In the genomic region with DNA sequence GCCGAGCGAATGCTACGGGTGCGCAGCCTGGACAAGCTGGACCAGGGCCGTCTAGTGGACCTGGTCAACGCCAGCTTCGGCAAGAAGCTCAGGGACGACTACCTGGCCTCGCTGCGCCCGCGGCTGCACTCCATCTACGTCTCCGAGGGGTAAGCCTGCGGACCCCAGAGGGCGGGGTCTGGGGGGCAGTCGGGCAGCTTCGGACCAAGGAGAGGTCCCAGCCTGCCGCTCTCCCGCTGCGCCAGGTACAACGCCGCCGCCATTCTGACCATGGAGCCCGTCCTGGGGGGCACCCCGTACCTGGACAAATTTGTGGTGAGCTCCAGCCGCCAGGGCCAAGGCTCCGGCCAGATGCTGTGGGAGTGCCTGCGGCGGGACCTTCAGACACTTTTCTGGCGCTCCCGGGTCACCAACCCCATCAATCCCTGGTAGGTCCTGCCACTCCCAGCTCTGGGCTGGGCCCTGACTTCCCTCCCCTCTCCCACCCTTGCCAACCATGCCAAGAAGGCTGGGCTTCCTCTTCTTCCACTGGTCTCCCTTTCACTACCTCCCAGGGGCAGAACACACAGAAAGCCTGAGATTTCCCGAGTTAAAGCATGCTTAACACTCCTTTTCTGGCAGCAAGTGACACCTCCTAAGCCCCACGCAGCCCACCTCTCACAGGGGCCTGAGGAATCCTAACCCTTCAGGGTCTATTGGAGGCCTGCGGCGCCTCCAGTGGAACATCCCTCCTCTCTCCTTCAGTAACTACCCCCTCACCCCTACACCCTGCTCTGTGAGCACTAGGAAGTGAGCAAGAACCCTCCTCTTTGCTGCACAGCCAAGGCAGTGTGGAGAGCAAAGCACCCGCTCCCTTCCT, we compare ENCODE assay signal across 9 cellular contexts. TPM values are rescaled to one million over a fixed set of nuclear protein-coding genes. Genes with fewer than 3 reads are reported as not detected.
DNase-seq lines count a peak whose midpoint lies in the region; ATAC-seq lines count a peak whose summit lies in the region.
"Had no signal": no experiment of that assay in that cellular context is flagged by ENCODE, and none has a peak within 500 bp of the region (broad histone marks: within the 10 kb centered on the region; RNA-seq: fewer than 3 reads in every experiment).

No MANE protein-coding gene starts in this region.

- H3K9me2 ChIP-seq in Karpas-422 (replicated peaks; ENCODE audit: insufficient read depth, low read length): no peaks in the 10 kb centered on the region

- H3K36me3 ChIP-seq in Karpas-422 (ENCODE audit: insufficient read depth, low read length) (no peaks in the 10 kb centered on the region), mucosa of rectum (ENCODE audit: control insufficient read depth in 2 of 2, insufficient read depth in 2 of 2, low read length in 2 of 2) (peaks cover 4 to 17% of the 10 kb centered on the region in 2 donors)

- H3K4me1 Mint-ChIP-seq in dendritic cell treated with granulocyte-macrophage colony-stimulating factor and Interleukin-4, amounts not matched to agents 40 ng/mL and 50 ng/mL, for 4 days (ENCODE audit: low read depth): peaks cover 70% of the 10 kb centered on the region

- H3K9me3 Mint-ChIP-seq in dendritic cell treated with granulocyte-macrophage colony-stimulating factor and Interleukin-4, amounts not matched to agents 40 ng/mL and 50 ng/mL, for 4 days: no peaks in the 10 kb centered on the region

- H3K9ac ChIP-seq in Karpas-422 (ENCODE audit: low read length) (peak overlapping the region; percentile 75), mucosa of rectum (ENCODE audit: low read depth in 1 of 2, low read length in 2 of 2) (peak overlapping the region; percentile 47 to 78)

- peak overlapping the region; percentile 84 for H3K27ac Mint-ChIP-seq in dendritic cell treated with granulocyte-macrophage colony-stimulating factor and Interleukin-4, amounts not matched to agents 40 ng/mL and 50 ng/mL, for 4 days

- no peak for ATAC-seq in HG03196 (IDR thresholded peaks at IDR 0.05; ENCODE audit: unreplicated experiment)

- DNase-seq in EL: peak; percentile 58
- DNase-seq in Karpas-422: peak; percentile 56
- no peak for DNase-seq in RKO (ENCODE audit: low spot score)
- DNase-seq in Kasumi-1 (lab: John Stamatoyannopoulos, UW): no peak
- DNase-seq in GM19238 (ENCODE audit: insufficient read length, low spot score): no peak

- peaks cover 47% of the 10 kb centered on the region for H3K36me3 Mint-ChIP-seq in dendritic cell treated with granulocyte-macrophage colony-stimulating factor and Interleukin-4, amounts not matched to agents 40 ng/mL and 50 ng/mL, for 4 days (ENCODE audit: low read depth)

- no peaks in the 10 kb centered on the region for H4K20me1 ChIP-seq in Karpas-422 (ENCODE audit: insufficient read depth, low read depth, low read length)

- H3K4me2 ChIP-seq in Karpas-422 (ENCODE audit: low read depth, low read length, poor library complexity, severe bottlenecking): peak overlapping the region; percentile 88

- H3K4me3 ChIP-seq in Karpas-422 (ENCODE audit: low read length) (peak overlapping the region; percentile 76), mucosa of rectum (ENCODE audit: low read length in 2 of 2) (peak overlapping the region; percentile 63 to 82)

- H3K27ac ChIP-seq in Karpas-422 (ENCODE audit: low read length): peak overlapping the region; percentile 50
- peak overlapping the region; percentile 52 for H3K27ac ChIP-seq in mucosa of rectum (ENCODE audit: low read depth in 2 of 2, low read length in 2 of 2)

- peaks cover 34% of the 10 kb centered on the region for H3K27me3 Mint-ChIP-seq in dendritic cell treated with granulocyte-macrophage colony-stimulating factor and Interleukin-4, amounts not matched to agents 40 ng/mL and 50 ng/mL, for 4 days

- H2AFZ ChIP-seq in Karpas-422 (ENCODE audit: low read length): peak overlapping the region; percentile 51; the same call in 1 of the 2 replicates

- no peaks in the 10 kb centered on the region for H3K27me3 ChIP-seq in Karpas-422 (ENCODE audit: low read length)
- H3K27me3 ChIP-seq in mucosa of rectum (ENCODE audit: control insufficient read depth in 2 of 2, insufficient read depth in 2 of 2, low read length in 2 of 2): peaks cover 8 to 15% of the 10 kb centered on the region in 2 donors

- H3K4me3 Mint-ChIP-seq in dendritic cell treated with granulocyte-macrophage colony-stimulating factor and Interleukin-4, amounts not matched to agents 40 ng/mL and 50 ng/mL, for 4 days: peak overlapping the region; percentile 84

- H3K79me2 ChIP-seq in Karpas-422 (ENCODE audit: low read length): no peaks in the 10 kb centered on the region

- H3K9me3 ChIP-seq in Karpas-422 (ENCODE audit: low read length) (no peaks in the 10 kb centered on the region), mucosa of rectum (ENCODE audit: control insufficient read depth in 2 of 2, low read length in 2 of 2) (no peaks in the 10 kb centered on the region)

- intact Hi-C loops in dendritic cell treated with granulocyte-macrophage colony-stimulating factor and Interleukin-4, amounts not matched to agents 40 ng/mL and 50 ng/mL, for 4 days (cut with micrococcal nuclease): loop anchor here (2.0 kb wide), 1 partner anchor 63 kb away; the partner anchor contains the start of gene G6PC3

- H3K4me1 ChIP-seq in Karpas-422 (ENCODE audit: low read length) (peaks cover 31% of the 10 kb centered on the region), mucosa of rectum (ENCODE audit: control insufficient read depth in 2 of 2, insufficient read depth in 2 of 2, low read length in 2 of 2) (peaks cover 27 to 31% of the 10 kb centered on the region in 2 donors)

RNA-seq across cellular contexts. Expression of gene NAGS, which starts 3.2 kb away (rescaled TPM):
- total RNA-seq in Karpas-422 (2014; rRNA removed; shearing (Covaris generic); ENCODE audit: low replicate concordance): 2.4 and 4.3 TPM in 2 replicates

RNA-seq across cellular contexts. Expression of gene TMEM101, which starts 7.2 kb away (rescaled TPM):
- 26.6 and 42.4 TPM in 2 replicates for total RNA-seq in Karpas-422 (2014; rRNA removed; shearing (Covaris generic); ENCODE audit: low replicate concordance)

RNA-seq across cellular contexts. Expression of gene PYY, which starts 53.8 kb away (rescaled TPM):
- 0.51 TPM in 1 of 2 replicates, not detected in the other for total RNA-seq in Karpas-422 (2014; rRNA removed; shearing (Covaris generic); ENCODE audit: low replicate concordance)
- total RNA-seq: SK-MEL-5 had no signal

RNA-seq across cellular contexts. Expression of gene LSM12, which starts 58.9 kb away (rescaled TPM):
- total RNA-seq in Karpas-422 (2014; rRNA removed; shearing (Covaris generic); ENCODE audit: low replicate concordance): 43.9 and 73.1 TPM in 2 replicates

Comparison
In these comparisons a context has a peak if more than half of its experiments do, and no peak if none do; other contexts are left out.
1. DNase-seq: peak in EL (single experiment) and Karpas-422 (single experiment); none in RKO (single experiment), Kasumi-1 (0 of 2) and GM19238 (single experiment).